8 cellular contexts compared by ENCODE assay signal in genomic region chr19:49224856-49225255, GRCh38.
A peak's percentile ranks its signal among the peaks of the same experiment; 100 is the strongest.
DNase-seq lines count a peak whose midpoint lies in the region; ATAC-seq and TF ChIP-seq lines count a peak whose summit lies in the region.

No MANE protein-coding gene starts in this region.

- DNase-seq in NCI-H1417 (lab: John Stamatoyannopoulos, UW), result peak; percentile 13 to 67 (median 52)
- no peak for DNase-seq in NCI-H1417 treated with DMSO at 0.1 percent for 48 hours (lab: John Stamatoyannopoulos, UW)
- DNase-seq in LHCN-M2 (ENCODE audit: low read depth), result peak; percentile 71
- peak; percentile 73 to 84 for DNase-seq in PC-9
- DNase-seq in choroid plexus epithelial cell (ENCODE audit: low read depth), result peak; percentile 57
- DNase-seq in mucosa of descending colon, result peak; percentile 65 to 82 (median 71)
- no peak for DNase-seq in tibial nerve (ENCODE audit: low spot score in 2 of 2)

- no peak for TF ChIP-seq EP300 in tibial nerve (IDR thresholded peaks at IDR 0.05)

- H3K4me2 ChIP-seq in PC-9, result 0 out of 2 replicates have a peak overlapping the region, but pooled peaks have one; percentile 1

- WGBS in tibial nerve, 2 donors, result 20 to 31% methylated on average over 8 of the region's 8 CpGs

- no peak overlapping the region for H3K27ac ChIP-seq in PC-9
- H3K27ac ChIP-seq in tibial nerve, result no peak overlapping the region

- peaks cover 5% of the 10 kb centered on the region; the same call in 1 of the 2 replicates for H3F3A ChIP-seq in PC-9 (ENCODE audit: insufficient read depth, low read depth)

- H3K4me1 ChIP-seq in PC-9 (replicated peaks; ENCODE audit: insufficient read depth), result no peaks in the 10 kb centered on the region
- H3K4me1 ChIP-seq in mucosa of descending colon (ENCODE audit: low read depth), result no peaks in the 10 kb centered on the region
- H3K4me1 ChIP-seq in tibial nerve, result peaks cover 0 to 8% (median 0%) of the 10 kb centered on the region in 4 donors

- CTCF ChIA-PET in PC-9 (lab: Charles Lee), result interaction anchor here (0.5 to 1.1 kb wide), 8 partner anchors 26 to 389 kb away, joined by 3 to 8 read pairs (median 4); partner anchors contain the start of genes GYS1, HSD17B14, LIN7B and NTF4

- intact Hi-C loops in PC-9 (cut with micrococcal nuclease; ENCODE audit: unreplicated experiment) (loop anchor here (1.0 to 2.0 kb wide), 3 partner anchors 128 to 232 kb away; partner anchors contain the start of genes GYS1 and RUVBL2), mucosa of descending colon (cut with DNase I, micrococcal nuclease) (no loop called here)

- no peaks in the 10 kb centered on the region for H3K9me2 ChIP-seq in PC-9 (ENCODE audit: insufficient read depth)

- ATAC-seq in mucosa of descending colon (peak; percentile 95), HG02840 (IDR thresholded peaks at IDR 0.05; ENCODE audit: low FRiP score, unreplicated experiment) (no peak)

- no TSS peak for BruUV-seq in PC-9 (replicated peaks; lab: Mats Ljungman, UMichigan)

- no peaks in the 10 kb centered on the region for H3K9me3 ChIP-seq in PC-9 (ENCODE audit: insufficient read depth, low read depth)
- no peaks in the 10 kb centered on the region for H3K9me3 ChIP-seq in mucosa of descending colon
- H3K9me3 ChIP-seq in tibial nerve, result no peaks in the 10 kb centered on the region

- no peak overlapping the region for H3K4me3 ChIP-seq in PC-9
- no peak overlapping the region for H3K4me3 ChIP-seq in choroid plexus epithelial cell (ENCODE audit: low read depth, low read length)
- no peak overlapping the region for H3K4me3 ChIP-seq in mucosa of descending colon
- H3K4me3 ChIP-seq in tibial nerve, result no peak overlapping the region

- H3K36me3 ChIP-seq in PC-9 (ENCODE audit: low read depth), result no peaks in the 10 kb centered on the region
- no peaks in the 10 kb centered on the region for H3K36me3 ChIP-seq in mucosa of descending colon (ENCODE audit: low read depth)
- H3K36me3 ChIP-seq in tibial nerve, result no peaks in the 10 kb centered on the region

- no peaks in the 10 kb centered on the region for H4K20me1 ChIP-seq in PC-9 (ENCODE audit: insufficient read depth)

- TF ChIP-seq POLR2A in tibial nerve (IDR thresholded peaks at IDR 0.05), result no peak

- POLR2A ChIA-PET in PC-9 (lab: Charles Lee; ENCODE audit: unreplicated experiment), result interaction anchor here (0.6 to 0.7 kb wide), 3 partner anchors 127 to 388 kb away, joined by 3 to 5 read pairs (median 4); partner anchors contain the start of gene RUVBL2

- TF ChIP-seq CTCF in PC-9 (conservative IDR thresholded peaks at IDR 0.05) (peak; percentile 91), choroid plexus epithelial cell (conservative IDR thresholded peaks at IDR 0.05; ENCODE audit: low read depth, low read length) (peak; percentile 57), mucosa of descending colon (IDR thresholded peaks at IDR 0.05) (peak; percentile 14), tibial nerve (IDR thresholded peaks at IDR 0.05) (no peak)

- H2AFZ ChIP-seq in PC-9, result no peak overlapping the region

- no peaks in the 10 kb centered on the region for H3K79me2 ChIP-seq in PC-9 (ENCODE audit: low read depth)

- H3K27me3 ChIP-seq in PC-9 (ENCODE audit: insufficient read depth, low read depth), result no peaks in the 10 kb centered on the region
- peaks cover 0 to 4% of the 10 kb centered on the region in 2 donors for H3K27me3 ChIP-seq in tibial nerve

Comparison
In these comparisons a context has a peak if more than half of its experiments do, and no peak if none do; other contexts are left out.
1. DNase-seq: peak in NCI-H1417 (3 of 3), LHCN-M2 (single experiment), PC-9 (2 of 2), choroid plexus epithelial cell (single experiment) and mucosa of descending colon (3 of 3); none in NCI-H1417 treated with DMSO at 0.1 percent for 48 hours (single experiment) and tibial nerve (0 of 2).
2. CTCF ChIP-seq: peak in PC-9 (single experiment), choroid plexus epithelial cell (single experiment) and mucosa of descending colon (single experiment); none in tibial nerve (0 of 5).